In the genomic region with DNA sequence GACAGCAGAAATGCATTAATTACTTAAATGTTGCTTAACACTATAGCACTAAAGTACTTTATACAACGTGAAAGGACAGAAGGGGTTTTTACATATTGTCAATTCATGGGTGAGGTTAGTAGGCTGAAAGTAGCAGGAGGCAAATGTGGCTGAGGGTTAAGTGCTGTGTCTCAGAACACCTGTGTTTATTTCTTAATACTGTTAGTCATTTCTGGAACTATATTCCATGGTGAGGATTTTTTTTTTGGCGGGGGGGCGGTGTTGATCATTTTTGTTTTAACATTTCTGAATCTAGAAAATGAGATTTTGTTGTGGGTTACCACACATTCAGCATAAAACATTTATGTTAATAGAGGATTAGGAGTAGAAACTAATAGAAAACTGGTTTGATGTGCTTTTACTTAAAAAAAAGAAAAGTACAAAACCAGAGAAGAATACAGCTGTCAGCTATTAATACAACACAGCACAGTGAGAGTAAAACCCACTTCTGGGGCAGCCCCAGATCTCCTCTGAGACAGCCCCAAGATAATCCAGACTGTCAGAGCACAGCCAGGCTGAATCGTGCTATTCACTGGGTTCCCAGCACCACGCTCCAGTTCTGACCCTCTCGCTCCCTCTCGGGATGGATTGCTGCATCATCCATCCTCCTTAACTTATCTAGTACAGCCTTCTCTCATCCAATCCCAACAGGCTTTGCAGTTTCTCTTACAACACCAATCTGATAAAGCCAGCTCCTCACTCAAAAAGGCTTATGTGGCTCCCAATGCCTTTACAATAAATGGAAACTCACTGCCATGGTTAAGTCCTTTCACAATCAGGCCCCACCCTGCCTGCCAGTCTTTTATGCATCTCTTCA, we compare ENCODE assay signal across 13 cellular contexts.
DNase-seq lines count a peak whose midpoint lies in the region; ATAC-seq and TF ChIP-seq lines count a peak whose summit lies in the region.
"Had no signal": no experiment of that assay in that cellular context is flagged by ENCODE, and none has a peak within 500 bp of the region (broad histone marks: within the 10 kb centered on the region; RNA-seq: fewer than 3 reads in every experiment).

No MANE protein-coding gene starts in this region.

- TF ChIP-seq CTCF in GM13976 (IDR thresholded peaks at IDR 0.05; ENCODE audit: borderline replicate concordance, control extremely low read depth, extremely low read depth, insufficient read depth, missing control alignments) = no peak

- no peak overlapping the region for H3K4me3 ChIP-seq in MG63
- H3K4me3 ChIP-seq: breast epithelium, left ventricle myocardium inferior, upper lobe of left lung had no signal

- DNase-seq in Ammon's horn (ENCODE audit: low spot score) (peak; percentile 14), AML-193 (lab: John Stamatoyannopoulos, UW) (no peak), GM13976 (ENCODE audit: low spot score) (no peak), NCI-H2081 treated with DMSO at 0.1 percent for 48 hours (lab: John Stamatoyannopoulos, UW) (no peak), MG63 (no peak)
- DNase-seq: HCEC 1CT, left ventricle myocardium inferior, posterior cingulate gyrus, upper lobe of left lung had no signal

- in situ Hi-C loops in GM13976 (cut with MboI; ENCODE audit: low sequenced_read_pairs, unreplicated experiment) = no loop called here

- ATAC-seq in GM19351 (IDR thresholded peaks at IDR 0.05; ENCODE audit: unreplicated experiment) = peak; percentile 85
- ATAC-seq in HG02759 (IDR thresholded peaks at IDR 0.05; ENCODE audit: unreplicated experiment) = peak; percentile 80
- peak; percentile 63 for ATAC-seq in HG03469 (IDR thresholded peaks at IDR 0.05; ENCODE audit: unreplicated experiment)

- no peaks in the 10 kb centered on the region for H3K36me3 ChIP-seq in MG63
- H3K36me3 ChIP-seq: breast epithelium, left ventricle myocardium inferior, upper lobe of left lung had no signal

- H3K27me3 ChIP-seq in MG63 = no peaks in the 10 kb centered on the region
- H3K27me3 ChIP-seq: breast epithelium, upper lobe of left lung had no signal

- H3K9me3 ChIP-seq in MG63 = no peaks in the 10 kb centered on the region
- H3K9me3 ChIP-seq: breast epithelium, left ventricle myocardium inferior, upper lobe of left lung had no signal
